11 cellular contexts compared by ENCODE assay signal in the genomic region with DNA sequence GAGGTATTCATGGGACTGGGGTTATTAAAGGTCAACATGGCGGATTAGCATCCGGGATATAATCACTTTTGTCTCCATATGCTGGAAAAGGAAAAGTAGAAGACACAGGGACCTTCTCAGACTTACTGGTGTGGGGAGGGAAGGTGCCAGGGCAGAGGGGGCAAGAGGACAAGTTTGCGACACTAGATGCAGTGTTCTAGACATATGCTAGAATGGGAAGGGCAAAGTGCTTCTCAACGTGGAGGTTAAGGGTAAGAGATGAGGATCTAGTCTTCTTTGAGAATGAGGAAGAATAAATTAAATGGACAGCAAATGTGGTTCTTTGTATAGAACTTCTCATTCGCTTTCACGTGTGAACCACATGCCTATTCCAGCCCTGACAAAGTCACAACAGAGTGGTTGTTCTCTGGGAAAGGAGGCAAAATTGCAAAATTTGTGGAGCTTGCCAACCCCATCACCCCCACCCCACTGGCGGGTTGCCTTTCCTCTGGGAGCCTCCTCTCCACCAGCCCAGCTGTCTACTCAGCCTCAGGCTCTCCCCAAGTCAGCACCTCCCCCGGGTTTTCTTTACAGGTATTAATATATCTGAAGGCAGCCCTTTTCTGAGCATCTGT. TPM values are rescaled to one million over a fixed set of nuclear protein-coding genes. Genes with fewer than 3 reads are reported as not detected.
DNase-seq lines count a peak whose midpoint lies in the region; ATAC-seq lines count a peak whose summit lies in the region.
"Had no signal": no experiment of that assay in that cellular context is flagged by ENCODE, and none has a peak within 500 bp of the region (broad histone marks: within the 10 kb centered on the region; RNA-seq: fewer than 3 reads in every experiment).

No MANE protein-coding gene starts in this region.

- peak overlapping the region; percentile 99 for H3K4me3 ChIP-seq in SJCRH30
- peak overlapping the region in 3 of 5 donors; percentile 90 to 98 (median 95) for H3K4me3 ChIP-seq in subcutaneous abdominal adipose tissue (ENCODE audit: low read depth in 1 of 5, low read length in 5 of 5)

- H3K27me3 Mint-ChIP-seq in activated T-cell treated with anti-CD3 and anti-CD28 coated beads, Interleukin-2, amount 50 U/mL, for 4 hours (ENCODE audit: low read depth): peaks cover 10% of the 10 kb centered on the region
- peaks cover 42% of the 10 kb centered on the region for H3K27me3 Mint-ChIP-seq in activated T-cell treated with anti-CD3 and anti-CD28 coated beads, Interleukin-2, amount 50 U/mL, for 24 hours
- peaks cover 20 to 39% (median 25%) of the 10 kb centered on the region in 3 donors for H3K27me3 Mint-ChIP-seq in immature natural killer cell (ENCODE audit: low read depth in 3 of 3)

- H3K27ac Mint-ChIP-seq in activated T-cell treated with anti-CD3 and anti-CD28 coated beads, Interleukin-2, amount 50 U/mL, for 24 hours: no peak overlapping the region
- peak overlapping the region in 1 of 6 donors; percentile 86 for H3K27ac Mint-ChIP-seq in immature natural killer cell

- H3K36me3 Mint-ChIP-seq in activated T-cell treated with anti-CD3 and anti-CD28 coated beads, Interleukin-2, amount 50 U/mL, for 4 hours (ENCODE audit: insufficient read depth): no peaks in the 10 kb centered on the region
- peaks cover 8% of the 10 kb centered on the region for H3K36me3 Mint-ChIP-seq in activated T-cell treated with anti-CD3 and anti-CD28 coated beads, Interleukin-2, amount 50 U/mL, for 24 hours (ENCODE audit: low read depth)
- peaks cover 0 to 3% (median 0%) of the 10 kb centered on the region in 3 donors for H3K36me3 Mint-ChIP-seq in immature natural killer cell

- H3K9me3 ChIP-seq in SJCRH30 (replicated peaks) (no peaks in the 10 kb centered on the region), subcutaneous abdominal adipose tissue (ENCODE audit: control insufficient read depth in 5 of 5, low read length in 5 of 5) (no peaks in the 10 kb centered on the region)
- H3K9me3 ChIP-seq: BE2C had no signal

- peaks cover 23% of the 10 kb centered on the region for H3K4me1 Mint-ChIP-seq in activated T-cell treated with anti-CD3 and anti-CD28 coated beads, Interleukin-2, amount 50 U/mL, for 4 hours (ENCODE audit: low read depth)
- H3K4me1 Mint-ChIP-seq in activated T-cell treated with anti-CD3 and anti-CD28 coated beads, Interleukin-2, amount 50 U/mL, for 24 hours (ENCODE audit: low read depth): peaks cover 27% of the 10 kb centered on the region
- H3K4me1 Mint-ChIP-seq in immature natural killer cell: peaks cover 25 to 32% of the 10 kb centered on the region in 2 donors

- ATAC-seq in activated T-cell treated with anti-CD3 and anti-CD28 coated beads, Interleukin-2, amount 50 U/mL, for 4 hours: no peak
- ATAC-seq in GM21515 (IDR thresholded peaks at IDR 0.05; ENCODE audit: unreplicated experiment) (no peak), GM18511 (IDR thresholded peaks at IDR 0.05; ENCODE audit: unreplicated experiment) (no peak), GM18498 (IDR thresholded peaks at IDR 0.05; ENCODE audit: unreplicated experiment) (no peak)
- ATAC-seq: K562 had no signal

- H3K27me3 ChIP-seq in SJCRH30: no peaks in the 10 kb centered on the region
- no peaks in the 10 kb centered on the region for H3K27me3 ChIP-seq in subcutaneous abdominal adipose tissue (ENCODE audit: control insufficient read depth in 5 of 5, insufficient read depth in 4 of 5, low read length in 5 of 5)
- H3K27me3 ChIP-seq: BE2C had no signal

- peak overlapping the region; percentile 25 for H3K4me3 Mint-ChIP-seq in activated T-cell treated with anti-CD3 and anti-CD28 coated beads, Interleukin-2, amount 50 U/mL, for 4 hours
- no peak overlapping the region for H3K4me3 Mint-ChIP-seq in activated T-cell treated with anti-CD3 and anti-CD28 coated beads, Interleukin-2, amount 50 U/mL, for 24 hours
- peak overlapping the region; percentile 91 to 94 (median 93) for H3K4me3 Mint-ChIP-seq in immature natural killer cell

- H3K36me3 ChIP-seq in SJCRH30 (peaks cover 17% of the 10 kb centered on the region), subcutaneous abdominal adipose tissue (ENCODE audit: control insufficient read depth in 5 of 5, insufficient read depth in 5 of 5, low read length in 5 of 5) (no peaks in the 10 kb centered on the region)
- H3K36me3 ChIP-seq: BE2C had no signal

- no peak for DNase-seq in activated T-cell treated with anti-CD3 and anti-CD28 coated beads, Interleukin-2, amount 50 U/mL, for 4 hours
- DNase-seq in activated T-cell treated with anti-CD3 and anti-CD28 coated beads, Interleukin-2, amount 50 U/mL, for 24 hours: no peak
- DNase-seq in SJCRH30 (peak; percentile 49 to 65), immature natural killer cell (no peak)
- DNase-seq: BE2C, NCI-H446 had no signal

- H3K4me1 ChIP-seq in SJCRH30: peaks cover 12% of the 10 kb centered on the region
- peaks cover 2 to 35% (median 26%) of the 10 kb centered on the region in 5 donors for H3K4me1 ChIP-seq in subcutaneous abdominal adipose tissue (ENCODE audit: control insufficient read depth in 5 of 5, insufficient read depth in 5 of 5, low read length in 5 of 5)
- H3K4me1 ChIP-seq: BE2C had no signal

- peak overlapping the region in 1 of 5 donors; percentile 71 for H3K9ac ChIP-seq in subcutaneous abdominal adipose tissue (ENCODE audit: low read length in 5 of 5)

- H3K9me3 Mint-ChIP-seq in activated T-cell treated with anti-CD3 and anti-CD28 coated beads, Interleukin-2, amount 50 U/mL, for 4 hours: no peaks in the 10 kb centered on the region
- no peaks in the 10 kb centered on the region for H3K9me3 Mint-ChIP-seq in activated T-cell treated with anti-CD3 and anti-CD28 coated beads, Interleukin-2, amount 50 U/mL, for 24 hours
- H3K9me3 Mint-ChIP-seq in immature natural killer cell: peaks cover 0 to 2% (median 0%) of the 10 kb centered on the region in 6 donors

- H3K27ac ChIP-seq in SJCRH30 (peak overlapping the region; percentile 98; the same call in 1 of the 2 replicates), subcutaneous abdominal adipose tissue (ENCODE audit: low read depth, low read length) (peak overlapping the region; percentile 99)

RNA-seq across cellular contexts. Expression of a gene that starts 1.4 kb away (rescaled TPM):
- total RNA-seq in activated T-cell treated with anti-CD3 and anti-CD28 coated beads, Interleukin-2, amount 50 U/mL, for 4 hours: 10 to 100 TPM; 37.0 to 69.5 (median 59.4) TPM
- 442 and 448 TPM in 2 replicates for total RNA-seq in SJCRH30 (2014; rRNA removed; shearing (Covaris generic))
- 100 to 1,000 TPM in 1 of 3 donors, 10 to 100 TPM in 2; 27.7 to 104 (median 64.9) TPM for polyA plus RNA-seq in immature natural killer cell

Comparison
In these comparisons a context has a peak if more than half of its experiments do, and no peak if none do; other contexts are left out.
1. DNase-seq: peak in SJCRH30 (2 of 2); none in activated T-cell treated with anti-CD3 and anti-CD28 coated beads, Interleukin-2, amount 50 U/mL, for 4 hours (single experiment), activated T-cell treated with anti-CD3 and anti-CD28 coated beads, Interleukin-2, amount 50 U/mL, for 24 hours (single experiment) and immature natural killer cell (0 of 3).